8 cellular contexts compared by ENCODE assay signal in the genomic region with DNA sequence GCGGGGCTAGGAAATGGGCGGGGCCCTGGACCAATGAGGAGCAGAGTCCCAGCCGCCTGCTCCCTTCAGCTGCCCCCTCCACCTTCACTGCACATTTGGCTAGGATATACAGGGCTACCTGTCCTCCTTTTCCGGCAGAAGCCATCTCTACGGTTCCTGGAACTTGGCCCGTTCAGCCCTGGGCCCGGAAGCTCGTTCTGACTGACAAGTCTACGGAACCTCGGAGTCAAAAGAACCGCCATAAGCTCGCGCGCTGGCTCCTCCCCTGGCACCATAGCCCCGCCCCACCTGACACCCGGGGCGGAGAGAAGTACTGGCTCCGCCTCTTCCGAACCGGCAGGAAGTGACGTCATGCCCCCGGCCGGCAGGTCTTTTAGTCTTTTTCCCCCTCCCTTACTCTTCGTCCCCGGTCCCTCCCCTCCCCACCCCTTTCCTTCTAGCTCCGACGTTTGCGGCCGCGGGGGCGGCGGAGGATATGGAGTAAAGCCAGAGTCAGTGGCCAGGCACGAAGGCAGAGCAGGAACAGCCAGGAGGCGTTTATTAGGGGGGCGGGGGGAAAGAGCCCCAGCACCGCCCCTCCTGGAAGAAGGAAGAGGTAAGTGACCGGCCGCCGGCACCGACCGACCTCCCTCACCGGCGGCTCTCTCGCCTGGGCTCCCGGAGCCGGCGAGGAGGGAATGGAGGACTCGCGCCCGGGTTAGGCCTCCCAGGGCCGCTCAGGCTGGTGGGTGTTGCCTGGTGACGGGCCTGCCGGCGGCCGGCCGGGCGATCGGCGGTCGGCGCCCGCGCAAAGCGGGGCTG. TPM values are rescaled to one million over a fixed set of nuclear protein-coding genes. Genes with fewer than 3 reads are reported as not detected.
A peak's percentile ranks its signal among the peaks of the same experiment; 100 is the strongest.
DNase-seq lines count a peak whose midpoint lies in the region; ATAC-seq and TF ChIP-seq lines count a peak whose summit lies in the region.

A gene (minus strand): TSS at position 278 of the 801 bp plus-strand sequence. CDS start 3 bp downstream, at position 275.
A gene with protein sequence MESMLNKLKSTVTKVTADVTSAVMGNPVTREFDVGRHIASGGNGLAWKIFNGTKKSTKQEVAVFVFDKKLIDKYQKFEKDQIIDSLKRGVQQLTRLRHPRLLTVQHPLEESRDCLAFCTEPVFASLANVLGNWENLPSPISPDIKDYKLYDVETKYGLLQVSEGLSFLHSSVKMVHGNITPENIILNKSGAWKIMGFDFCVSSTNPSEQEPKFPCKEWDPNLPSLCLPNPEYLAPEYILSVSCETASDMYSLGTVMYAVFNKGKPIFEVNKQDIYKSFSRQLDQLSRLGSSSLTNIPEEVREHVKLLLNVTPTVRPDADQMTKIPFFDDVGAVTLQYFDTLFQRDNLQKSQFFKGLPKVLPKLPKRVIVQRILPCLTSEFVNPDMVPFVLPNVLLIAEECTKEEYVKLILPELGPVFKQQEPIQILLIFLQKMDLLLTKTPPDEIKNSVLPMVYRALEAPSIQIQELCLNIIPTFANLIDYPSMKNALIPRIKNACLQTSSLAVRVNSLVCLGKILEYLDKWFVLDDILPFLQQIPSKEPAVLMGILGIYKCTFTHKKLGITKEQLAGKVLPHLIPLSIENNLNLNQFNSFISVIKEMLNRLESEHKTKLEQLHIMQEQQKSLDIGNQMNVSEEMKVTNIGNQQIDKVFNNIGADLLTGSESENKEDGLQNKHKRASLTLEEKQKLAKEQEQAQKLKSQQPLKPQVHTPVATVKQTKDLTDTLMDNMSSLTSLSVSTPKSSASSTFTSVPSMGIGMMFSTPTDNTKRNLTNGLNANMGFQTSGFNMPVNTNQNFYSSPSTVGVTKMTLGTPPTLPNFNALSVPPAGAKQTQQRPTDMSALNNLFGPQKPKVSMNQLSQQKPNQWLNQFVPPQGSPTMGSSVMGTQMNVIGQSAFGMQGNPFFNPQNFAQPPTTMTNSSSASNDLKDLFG (plus strand): TSS at position 376 of the 801 bp plus-strand sequence. CDS start 15,794 bp downstream, outside the sequence.

- peak; percentile 87 for ATAC-seq in HG02623 (IDR thresholded peaks at IDR 0.05; ENCODE audit: unreplicated experiment)
- ATAC-seq in SK-N-SH treated with all-trans-retinoic acid at 6 μM for 48 hours: peak; percentile 89
- ATAC-seq in omental fat pad (ENCODE audit: low FRiP score): peak; percentile 98

- peak; percentile 95 for DNase-seq in GM10266 (ENCODE audit: extremely low spot score)
- peak; percentile 91 for DNase-seq in NCI-H1092 treated with DMSO at 0.1 percent for 48 hours (lab: John Stamatoyannopoulos, UW)
- peak; percentile 91 for DNase-seq in activated naive CD8-positive, alpha-beta T cell treated with anti-CD3 and anti-CD28 coated beads for 36 hours
- peak; percentile 98 for DNase-seq in glomerular visceral epithelial cell (ENCODE audit: extremely low spot score)
- DNase-seq in omental fat pad (ENCODE audit: low spot score): peak; percentile 96
- DNase-seq in testis: peak; percentile 98

- H3K27ac Mint-ChIP-seq in activated naive CD8-positive, alpha-beta T cell treated with anti-CD3 and anti-CD28 coated beads for 36 hours: peak within 1 kb of the TSS; percentile 99

- H3K4me1 Mint-ChIP-seq in activated naive CD8-positive, alpha-beta T cell treated with anti-CD3 and anti-CD28 coated beads for 36 hours: peaks cover 27% of the 10 kb centered on the region

- TF ChIP-seq POLR2A in testis (IDR thresholded peaks at IDR 0.05): no peak

- H3K4me1 ChIP-seq in testis: no peaks in the 10 kb centered on the region

- H3K27ac ChIP-seq in testis: peak within 1 kb of the TSS; percentile 96 to 98

- peak within 1 kb of the TSS; percentile 91 to 92 for H3K4me3 ChIP-seq in testis

- WGBS in testis, 2 donors: 0% methylated on average over 30 to 45 of the region's 64 CpGs

- no peak for TF ChIP-seq CTCF in GM10266 (IDR thresholded peaks at IDR 0.05; ENCODE audit: control insufficient read depth, insufficient read depth, low read depth, missing control alignments)
- no peak for TF ChIP-seq CTCF in omental fat pad (IDR thresholded peaks at IDR 0.05)
- no peak for TF ChIP-seq CTCF in testis (IDR thresholded peaks at IDR 0.05)

- H3K27me3 Mint-ChIP-seq in activated naive CD8-positive, alpha-beta T cell treated with anti-CD3 and anti-CD28 coated beads for 36 hours: no peaks in the 10 kb centered on the region

- H3K36me3 ChIP-seq in testis (ENCODE audit: low read depth, missing control alignments): no peaks in the 10 kb centered on the region

- H3K36me3 Mint-ChIP-seq in activated naive CD8-positive, alpha-beta T cell treated with anti-CD3 and anti-CD28 coated beads for 36 hours: peaks cover 4% of the 10 kb centered on the region

- H3K9me3 ChIP-seq in testis: no peaks in the 10 kb centered on the region

- H3K4me3 Mint-ChIP-seq in activated naive CD8-positive, alpha-beta T cell treated with anti-CD3 and anti-CD28 coated beads for 36 hours: peak within 1 kb of the TSS; percentile 96

- intact Hi-C loops in testis (cut with DNase I; ENCODE audit: low total_unique reads): no loop called here

- H3K27me3 ChIP-seq in testis: no peaks in the 10 kb centered on the region

- H3K9me3 Mint-ChIP-seq in activated naive CD8-positive, alpha-beta T cell treated with anti-CD3 and anti-CD28 coated beads for 36 hours: no peaks in the 10 kb centered on the region

TF ChIP-seq in SK-N-SH treated with all-trans-retinoic acid at 6 μM for 48 hours, 23 proteins besides CTCF, POLR2A, EP300 and RAD21 (continues in another document):
- TF ChIP-seq, protein P1, sequence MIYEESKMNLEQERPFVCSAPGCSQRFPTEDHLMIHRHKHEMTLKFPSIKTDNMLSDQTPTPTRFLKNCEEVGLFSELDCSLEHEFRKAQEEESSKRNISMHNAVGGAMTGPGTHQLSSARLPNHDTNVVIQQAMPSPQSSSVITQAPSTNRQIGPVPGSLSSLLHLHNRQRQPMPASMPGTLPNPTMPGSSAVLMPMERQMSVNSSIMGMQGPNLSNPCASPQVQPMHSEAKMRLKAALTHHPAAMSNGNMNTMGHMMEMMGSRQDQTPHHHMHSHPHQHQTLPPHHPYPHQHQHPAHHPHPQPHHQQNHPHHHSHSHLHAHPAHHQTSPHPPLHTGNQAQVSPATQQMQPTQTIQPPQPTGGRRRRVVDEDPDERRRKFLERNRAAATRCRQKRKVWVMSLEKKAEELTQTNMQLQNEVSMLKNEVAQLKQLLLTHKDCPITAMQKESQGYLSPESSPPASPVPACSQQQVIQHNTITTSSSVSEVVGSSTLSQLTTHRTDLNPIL (CRISPR knock-in tag; IDR thresholded peaks at IDR 0.05; ENCODE audit: low read depth): peak; percentile 12; the same call in 1 of the 2 replicates
- TF ChIP-seq ARNTL (CRISPR knock-in tag; IDR thresholded peaks at IDR 0.05; ENCODE audit: borderline replicate concordance, low read depth) (no peak), PPARA (CRISPR knock-in tag; IDR thresholded peaks at IDR 0.05; ENCODE audit: borderline replicate concordance) (0 out of 2 replicates have a peak, but pooled peaks have one; percentile 38), ZNF565 (CRISPR knock-in tag; conservative IDR thresholded peaks at IDR 0.05; ENCODE audit: low read depth) (no peak), ZNF8 (CRISPR knock-in tag; IDR thresholded peaks at IDR 0.05) (no peak), OSR1 (CRISPR knock-in tag; IDR thresholded peaks at IDR 0.05) (no peak), GLIS3 (CRISPR knock-in tag; IDR thresholded peaks at IDR 0.05) (no peak), RARB (CRISPR knock-in tag; IDR thresholded peaks at IDR 0.05) (no peak), TOX (CRISPR knock-in tag; IDR thresholded peaks at IDR 0.05; ENCODE audit: borderline replicate concordance) (no peak)
- TF ChIP-seq, protein P2, sequence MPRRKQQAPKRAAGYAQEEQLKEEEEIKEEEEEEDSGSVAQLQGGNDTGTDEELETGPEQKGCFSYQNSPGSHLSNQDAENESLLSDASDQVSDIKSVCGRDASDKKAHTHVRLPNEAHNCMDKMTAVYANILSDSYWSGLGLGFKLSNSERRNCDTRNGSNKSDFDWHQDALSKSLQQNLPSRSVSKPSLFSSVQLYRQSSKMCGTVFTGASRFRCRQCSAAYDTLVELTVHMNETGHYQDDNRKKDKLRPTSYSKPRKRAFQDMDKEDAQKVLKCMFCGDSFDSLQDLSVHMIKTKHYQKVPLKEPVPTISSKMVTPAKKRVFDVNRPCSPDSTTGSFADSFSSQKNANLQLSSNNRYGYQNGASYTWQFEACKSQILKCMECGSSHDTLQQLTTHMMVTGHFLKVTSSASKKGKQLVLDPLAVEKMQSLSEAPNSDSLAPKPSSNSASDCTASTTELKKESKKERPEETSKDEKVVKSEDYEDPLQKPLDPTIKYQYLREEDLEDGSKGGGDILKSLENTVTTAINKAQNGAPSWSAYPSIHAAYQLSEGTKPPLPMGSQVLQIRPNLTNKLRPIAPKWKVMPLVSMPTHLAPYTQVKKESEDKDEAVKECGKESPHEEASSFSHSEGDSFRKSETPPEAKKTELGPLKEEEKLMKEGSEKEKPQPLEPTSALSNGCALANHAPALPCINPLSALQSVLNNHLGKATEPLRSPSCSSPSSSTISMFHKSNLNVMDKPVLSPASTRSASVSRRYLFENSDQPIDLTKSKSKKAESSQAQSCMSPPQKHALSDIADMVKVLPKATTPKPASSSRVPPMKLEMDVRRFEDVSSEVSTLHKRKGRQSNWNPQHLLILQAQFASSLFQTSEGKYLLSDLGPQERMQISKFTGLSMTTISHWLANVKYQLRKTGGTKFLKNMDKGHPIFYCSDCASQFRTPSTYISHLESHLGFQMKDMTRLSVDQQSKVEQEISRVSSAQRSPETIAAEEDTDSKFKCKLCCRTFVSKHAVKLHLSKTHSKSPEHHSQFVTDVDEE (CRISPR knock-in tag; IDR thresholded peaks at IDR 0.05): no peak

RNA-seq across cellular contexts. Expression of the first gene that starts in this region (rescaled TPM):
- total RNA-seq in activated naive CD8-positive, alpha-beta T cell treated with anti-CD3 and anti-CD28 coated beads for 36 hours: 1 to 10 TPM; 2.4 to 2.8 TPM
- not detected for total RNA-seq in omental fat pad
- total RNA-seq in testis: 1 to 10 TPM; 5.0 to 8.0 TPM
- 6.7 TPM for polyA plus RNA-seq in testis (ENCODE audit: insufficient read depth, low read depth, low replicate concordance)

RNA-seq across cellular contexts. Expression of the second gene that starts in this region (rescaled TPM):
- 10 to 100 TPM; 26.7 to 27.1 TPM for total RNA-seq in activated naive CD8-positive, alpha-beta T cell treated with anti-CD3 and anti-CD28 coated beads for 36 hours
- total RNA-seq in omental fat pad (10 to 100 TPM; 30.1 to 42.6 (median 38.2) TPM), testis (10 to 100 TPM; 49.0 to 75.4 TPM)
- 23.1 TPM for polyA plus RNA-seq in testis (ENCODE audit: insufficient read depth, low read depth, low replicate concordance)

Comparison
In these comparisons a context has a peak if more than half of its experiments do, and no peak if none do; other contexts are left out.
1. Peak in every context shown above with its lines: DNase-seq, ATAC-seq, H3K4me3 ChIP-seq and H3K27ac ChIP-seq.